ENCODE assay signal across 1 cellular context in the genomic region with DNA sequence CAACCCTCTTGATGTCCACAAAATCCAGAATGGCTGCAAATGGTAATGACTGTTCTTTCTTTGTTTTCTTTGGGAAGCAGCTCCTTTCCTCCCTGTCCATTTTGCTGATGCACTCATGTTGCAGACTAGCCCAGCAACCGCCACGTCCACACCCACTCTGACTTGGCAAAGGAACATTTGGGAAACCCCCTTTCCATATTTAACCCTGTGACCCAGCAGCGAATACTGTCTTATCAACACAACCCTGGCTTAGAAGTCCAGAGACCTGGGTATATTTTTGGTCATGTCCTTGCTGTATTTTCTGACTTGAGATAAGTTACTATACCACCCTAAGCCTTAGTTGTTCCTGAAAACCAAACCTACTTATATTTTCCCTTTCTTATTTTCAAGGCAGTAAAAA.
TF ChIP-seq lines count a peak whose summit lies in the region.

No MANE protein-coding gene starts in this region.

TF ChIP-seq in GM12878, 131 proteins besides CTCF, POLR2A, EP300 and RAD21:
- TF ChIP-seq, protein P1, sequence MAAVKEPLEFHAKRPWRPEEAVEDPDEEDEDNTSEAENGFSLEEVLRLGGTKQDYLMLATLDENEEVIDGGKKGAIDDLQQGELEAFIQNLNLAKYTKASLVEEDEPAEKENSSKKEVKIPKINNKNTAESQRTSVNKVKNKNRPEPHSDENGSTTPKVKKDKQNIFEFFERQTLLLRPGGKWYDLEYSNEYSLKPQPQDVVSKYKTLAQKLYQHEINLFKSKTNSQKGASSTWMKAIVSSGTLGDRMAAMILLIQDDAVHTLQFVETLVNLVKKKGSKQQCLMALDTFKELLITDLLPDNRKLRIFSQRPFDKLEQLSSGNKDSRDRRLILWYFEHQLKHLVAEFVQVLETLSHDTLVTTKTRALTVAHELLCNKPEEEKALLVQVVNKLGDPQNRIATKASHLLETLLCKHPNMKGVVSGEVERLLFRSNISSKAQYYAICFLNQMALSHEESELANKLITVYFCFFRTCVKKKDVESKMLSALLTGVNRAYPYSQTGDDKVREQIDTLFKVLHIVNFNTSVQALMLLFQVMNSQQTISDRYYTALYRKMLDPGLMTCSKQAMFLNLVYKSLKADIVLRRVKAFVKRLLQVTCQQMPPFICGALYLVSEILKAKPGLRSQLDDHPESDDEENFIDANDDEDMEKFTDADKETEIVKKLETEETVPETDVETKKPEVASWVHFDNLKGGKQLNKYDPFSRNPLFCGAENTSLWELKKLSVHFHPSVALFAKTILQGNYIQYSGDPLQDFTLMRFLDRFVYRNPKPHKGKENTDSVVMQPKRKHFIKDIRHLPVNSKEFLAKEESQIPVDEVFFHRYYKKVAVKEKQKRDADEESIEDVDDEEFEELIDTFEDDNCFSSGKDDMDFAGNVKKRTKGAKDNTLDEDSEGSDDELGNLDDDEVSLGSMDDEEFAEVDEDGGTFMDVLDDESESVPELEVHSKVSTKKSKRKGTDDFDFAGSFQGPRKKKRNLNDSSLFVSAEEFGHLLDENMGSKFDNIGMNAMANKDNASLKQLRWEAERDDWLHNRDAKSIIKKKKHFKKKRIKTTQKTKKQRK (IDR thresholded peaks at IDR 0.05; ENCODE audit: low read depth, low read length) = no peak
- TF ChIP-seq, protein P2, sequence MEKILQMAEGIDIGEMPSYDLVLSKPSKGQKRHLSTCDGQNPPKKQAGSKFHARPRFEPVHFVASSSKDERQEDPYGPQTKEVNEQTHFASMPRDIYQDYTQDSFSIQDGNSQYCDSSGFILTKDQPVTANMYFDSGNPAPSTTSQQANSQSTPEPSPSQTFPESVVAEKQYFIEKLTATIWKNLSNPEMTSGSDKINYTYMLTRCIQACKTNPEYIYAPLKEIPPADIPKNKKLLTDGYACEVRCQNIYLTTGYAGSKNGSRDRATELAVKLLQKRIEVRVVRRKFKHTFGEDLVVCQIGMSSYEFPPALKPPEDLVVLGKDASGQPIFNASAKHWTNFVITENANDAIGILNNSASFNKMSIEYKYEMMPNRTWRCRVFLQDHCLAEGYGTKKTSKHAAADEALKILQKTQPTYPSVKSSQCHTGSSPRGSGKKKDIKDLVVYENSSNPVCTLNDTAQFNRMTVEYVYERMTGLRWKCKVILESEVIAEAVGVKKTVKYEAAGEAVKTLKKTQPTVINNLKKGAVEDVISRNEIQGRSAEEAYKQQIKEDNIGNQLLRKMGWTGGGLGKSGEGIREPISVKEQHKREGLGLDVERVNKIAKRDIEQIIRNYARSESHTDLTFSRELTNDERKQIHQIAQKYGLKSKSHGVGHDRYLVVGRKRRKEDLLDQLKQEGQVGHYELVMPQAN (conservative IDR thresholded peaks at IDR 0.05) = no peak
- TF ChIP-seq FOXK2 (IDR thresholded peaks at IDR 0.05) (no peak), SMARCA5 (IDR thresholded peaks at IDR 0.05) (no peak), WRNIP1 (IDR thresholded peaks at IDR 0.05; ENCODE audit: borderline replicate concordance, low read depth, low read length) (no peak), POLR2AphosphoS2 (IDR thresholded peaks at IDR 0.05; ENCODE audit: low read depth, low read length) (no peak), RELA (IDR thresholded peaks at IDR 0.05; ENCODE audit: borderline replicate concordance, partially characterized antibody) (no peak), RCOR1 (conservative IDR thresholded peaks at IDR 0.05; ENCODE audit: low read depth, low read length) (no peak), MTA3 (IDR thresholded peaks at IDR 0.05; ENCODE audit: borderline replicate concordance, low read length) (no peak), SUZ12 (IDR thresholded peaks at IDR 0.05; ENCODE audit: unreplicated experiment) (no peak), HCFC1 (IDR thresholded peaks at IDR 0.05; ENCODE audit: low read length) (no peak), STAT3 (IDR thresholded peaks at IDR 0.05; ENCODE audit: low read depth, low read length) (no peak), CBFB (IDR thresholded peaks at IDR 0.05; ENCODE audit: low read depth) (no peak), SMAD1 (IDR thresholded peaks at IDR 0.05; ENCODE audit: low read depth, partially characterized antibody) (no peak), IKZF1 (conservative IDR thresholded peaks at IDR 0.05) (no peak)
- TF ChIP-seq, protein P3, sequence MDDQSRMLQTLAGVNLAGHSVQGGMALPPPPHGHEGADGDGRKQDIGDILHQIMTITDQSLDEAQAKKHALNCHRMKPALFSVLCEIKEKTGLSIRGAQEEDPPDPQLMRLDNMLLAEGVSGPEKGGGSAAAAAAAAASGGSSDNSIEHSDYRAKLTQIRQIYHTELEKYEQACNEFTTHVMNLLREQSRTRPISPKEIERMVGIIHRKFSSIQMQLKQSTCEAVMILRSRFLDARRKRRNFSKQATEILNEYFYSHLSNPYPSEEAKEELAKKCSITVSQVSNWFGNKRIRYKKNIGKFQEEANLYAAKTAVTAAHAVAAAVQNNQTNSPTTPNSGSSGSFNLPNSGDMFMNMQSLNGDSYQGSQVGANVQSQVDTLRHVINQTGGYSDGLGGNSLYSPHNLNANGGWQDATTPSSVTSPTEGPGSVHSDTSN (IDR thresholded peaks at IDR 0.05; ENCODE audit: insufficient replicate concordance, low read depth, low read length) = no peak
- TF ChIP-seq, protein P4, sequence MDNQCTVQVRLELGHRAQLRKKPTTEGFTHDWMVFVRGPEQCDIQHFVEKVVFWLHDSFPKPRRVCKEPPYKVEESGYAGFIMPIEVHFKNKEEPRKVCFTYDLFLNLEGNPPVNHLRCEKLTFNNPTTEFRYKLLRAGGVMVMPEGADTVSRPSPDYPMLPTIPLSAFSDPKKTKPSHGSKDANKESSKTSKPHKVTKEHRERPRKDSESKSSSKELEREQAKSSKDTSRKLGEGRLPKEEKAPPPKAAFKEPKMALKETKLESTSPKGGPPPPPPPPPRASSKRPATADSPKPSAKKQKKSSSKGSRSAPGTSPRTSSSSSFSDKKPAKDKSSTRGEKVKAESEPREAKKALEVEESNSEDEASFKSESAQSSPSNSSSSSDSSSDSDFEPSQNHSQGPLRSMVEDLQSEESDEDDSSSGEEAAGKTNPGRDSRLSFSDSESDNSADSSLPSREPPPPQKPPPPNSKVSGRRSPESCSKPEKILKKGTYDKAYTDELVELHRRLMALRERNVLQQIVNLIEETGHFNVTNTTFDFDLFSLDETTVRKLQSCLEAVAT (IDR thresholded peaks at IDR 0.05) = no peak
- TF ChIP-seq, protein P5, sequence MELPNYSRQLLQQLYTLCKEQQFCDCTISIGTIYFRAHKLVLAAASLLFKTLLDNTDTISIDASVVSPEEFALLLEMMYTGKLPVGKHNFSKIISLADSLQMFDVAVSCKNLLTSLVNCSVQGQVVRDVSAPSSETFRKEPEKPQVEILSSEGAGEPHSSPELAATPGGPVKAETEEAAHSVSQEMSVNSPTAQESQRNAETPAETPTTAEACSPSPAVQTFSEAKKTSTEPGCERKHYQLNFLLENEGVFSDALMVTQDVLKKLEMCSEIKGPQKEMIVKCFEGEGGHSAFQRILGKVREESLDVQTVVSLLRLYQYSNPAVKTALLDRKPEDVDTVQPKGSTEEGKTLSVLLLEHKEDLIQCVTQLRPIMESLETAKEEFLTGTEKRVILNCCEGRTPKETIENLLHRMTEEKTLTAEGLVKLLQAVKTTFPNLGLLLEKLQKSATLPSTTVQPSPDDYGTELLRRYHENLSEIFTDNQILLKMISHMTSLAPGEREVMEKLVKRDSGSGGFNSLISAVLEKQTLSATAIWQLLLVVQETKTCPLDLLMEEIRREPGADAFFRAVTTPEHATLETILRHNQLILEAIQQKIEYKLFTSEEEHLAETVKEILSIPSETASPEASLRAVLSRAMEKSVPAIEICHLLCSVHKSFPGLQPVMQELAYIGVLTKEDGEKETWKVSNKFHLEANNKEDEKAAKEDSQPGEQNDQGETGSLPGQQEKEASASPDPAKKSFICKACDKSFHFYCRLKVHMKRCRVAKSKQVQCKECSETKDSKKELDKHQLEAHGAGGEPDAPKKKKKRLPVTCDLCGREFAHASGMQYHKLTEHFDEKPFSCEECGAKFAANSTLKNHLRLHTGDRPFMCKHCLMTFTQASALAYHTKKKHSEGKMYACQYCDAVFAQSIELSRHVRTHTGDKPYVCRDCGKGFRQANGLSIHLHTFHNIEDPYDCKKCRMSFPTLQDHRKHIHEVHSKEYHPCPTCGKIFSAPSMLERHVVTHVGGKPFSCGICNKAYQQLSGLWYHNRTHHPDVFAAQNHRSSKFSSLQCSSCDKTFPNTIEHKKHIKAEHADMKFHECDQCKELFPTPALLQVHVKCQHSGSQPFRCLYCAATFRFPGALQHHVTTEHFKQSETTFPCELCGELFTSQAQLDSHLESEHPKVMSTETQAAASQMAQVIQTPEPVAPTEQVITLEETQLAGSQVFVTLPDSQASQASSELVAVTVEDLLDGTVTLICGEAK (IDR thresholded peaks at IDR 0.05; ENCODE audit: borderline replicate concordance) = no peak
- TF ChIP-seq, protein P6, sequence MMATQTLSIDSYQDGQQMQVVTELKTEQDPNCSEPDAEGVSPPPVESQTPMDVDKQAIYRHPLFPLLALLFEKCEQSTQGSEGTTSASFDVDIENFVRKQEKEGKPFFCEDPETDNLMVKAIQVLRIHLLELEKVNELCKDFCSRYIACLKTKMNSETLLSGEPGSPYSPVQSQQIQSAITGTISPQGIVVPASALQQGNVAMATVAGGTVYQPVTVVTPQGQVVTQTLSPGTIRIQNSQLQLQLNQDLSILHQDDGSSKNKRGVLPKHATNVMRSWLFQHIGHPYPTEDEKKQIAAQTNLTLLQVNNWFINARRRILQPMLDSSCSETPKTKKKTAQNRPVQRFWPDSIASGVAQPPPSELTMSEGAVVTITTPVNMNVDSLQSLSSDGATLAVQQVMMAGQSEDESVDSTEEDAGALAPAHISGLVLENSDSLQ (IDR thresholded peaks at IDR 0.05) = no peak
